Comparison of ENCODE assay signal across 13 cellular contexts in the genomic region with DNA sequence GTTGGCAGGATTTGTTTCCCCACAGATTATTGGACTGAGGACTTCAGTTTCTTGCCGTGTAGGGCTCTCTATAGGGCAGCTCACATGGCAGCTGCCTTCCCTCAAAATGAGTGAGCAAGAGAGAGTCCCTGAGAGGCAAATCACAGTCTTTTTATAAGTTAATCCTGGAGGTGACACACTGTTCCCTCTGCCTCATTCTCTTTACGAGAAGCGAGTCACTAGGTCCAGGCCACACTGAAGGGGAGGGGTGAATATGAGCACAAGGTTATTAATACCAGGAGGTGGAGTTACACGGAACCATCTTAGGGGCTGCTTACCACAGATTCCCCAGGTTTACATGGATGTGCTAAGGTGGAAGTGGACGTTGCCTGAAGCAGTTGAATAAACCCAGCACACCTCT.
DNase-seq lines count a peak whose midpoint lies in the region; ATAC-seq and TF ChIP-seq lines count a peak whose summit lies in the region.
"Had no signal": no experiment of that assay in that cellular context is flagged by ENCODE, and none has a peak within 500 bp of the region (broad histone marks: within the 10 kb centered on the region; RNA-seq: fewer than 3 reads in every experiment).

No MANE protein-coding gene starts in this region.

- peak; percentile 89 for TF ChIP-seq EP300 in transverse colon (IDR thresholded peaks at IDR 0.05; ENCODE audit: low read depth)

- no peak overlapping the region for H2AFZ ChIP-seq in mammary epithelial cell (ENCODE audit: low read depth, low read length)

- no peaks in the 10 kb centered on the region for H3K9me3 Mint-ChIP-seq in activated naive CD8-positive, alpha-beta T cell treated with anti-CD3 and anti-CD28 coated beads, Interleukin-2, amount 50 U/mL, for 24 hours
- peaks cover 2% of the 10 kb centered on the region for H3K9me3 Mint-ChIP-seq in activated naive CD8-positive, alpha-beta T cell treated with anti-CD3 and anti-CD28 coated beads for 36 hours

- no peaks in the 10 kb centered on the region for H3K9me3 ChIP-seq in mammary epithelial cell (replicated peaks; ENCODE audit: insufficient read depth, low read length)
- H3K9me3 ChIP-seq in transverse colon, result no peaks in the 10 kb centered on the region

- H3K36me3 Mint-ChIP-seq in activated naive CD8-positive, alpha-beta T cell treated with anti-CD3 and anti-CD28 coated beads, Interleukin-2, amount 50 U/mL, for 24 hours (ENCODE audit: low read depth), result peaks cover 11% of the 10 kb centered on the region
- H3K36me3 Mint-ChIP-seq in activated naive CD8-positive, alpha-beta T cell treated with anti-CD3 and anti-CD28 coated beads for 36 hours, result peaks cover 15% of the 10 kb centered on the region

- DNase-seq in activated naive CD8-positive, alpha-beta T cell treated with anti-CD3 and anti-CD28 coated beads, Interleukin-2, amount 50 U/mL, for 24 hours, result no peak
- no peak for DNase-seq in activated naive CD8-positive, alpha-beta T cell treated with anti-CD3 and anti-CD28 coated beads for 36 hours
- peak; percentile 75 for DNase-seq in mammary epithelial cell
- DNase-seq in kidney tubule cell (ENCODE audit: low spot score), result peak; percentile 75
- DNase-seq in transverse colon, result no peak
- DNase-seq in T-helper 1 cell, result no peak
- no peak for DNase-seq in DMS153 (lab: John Stamatoyannopoulos, UW)
- DNase-seq: activated effector memory CD4-positive, alpha-beta T cell treated with anti-CD3 and anti-CD28 coated beads, Interleukin-2, amount 50 U/mL, for 16 hours; left colon; NCI-H510A treated with DMSO at 0.1 percent for 48 hours; occipital lobe; stimulated activated CD4-positive, alpha-beta T cell treated with anti-CD3 and anti-CD28 coated beads, Interleukin-4, amount 100 ng/mL, for 24 hours had no signal

- H3K36me3 ChIP-seq in mammary epithelial cell (ENCODE audit: insufficient read depth, low read length) (peaks cover 3% of the 10 kb centered on the region), transverse colon (peaks cover 0 to 5% (median 0%) of the 10 kb centered on the region in 4 donors)

- H3K27me3 Mint-ChIP-seq in activated naive CD8-positive, alpha-beta T cell treated with anti-CD3 and anti-CD28 coated beads, Interleukin-2, amount 50 U/mL, for 24 hours, result no peaks in the 10 kb centered on the region
- no peaks in the 10 kb centered on the region for H3K27me3 Mint-ChIP-seq in activated naive CD8-positive, alpha-beta T cell treated with anti-CD3 and anti-CD28 coated beads for 36 hours

- no peak overlapping the region for H3K4me3 Mint-ChIP-seq in activated naive CD8-positive, alpha-beta T cell treated with anti-CD3 and anti-CD28 coated beads, Interleukin-2, amount 50 U/mL, for 24 hours
- H3K4me3 Mint-ChIP-seq in activated naive CD8-positive, alpha-beta T cell treated with anti-CD3 and anti-CD28 coated beads for 36 hours, result no peak overlapping the region

- CTCF ChIA-PET in mammary epithelial cell (lab: Charles Lee; ENCODE audit: low non-redundant PET), result no interaction called here

- H4K20me1 ChIP-seq in mammary epithelial cell (ENCODE audit: insufficient read depth, low read length), result no peaks in the 10 kb centered on the region

- no peak for TF ChIP-seq POLR2A in transverse colon (IDR thresholded peaks at IDR 0.05)

- H3K27me3 ChIP-seq in mammary epithelial cell (ENCODE audit: insufficient read depth, low read length) (no peaks in the 10 kb centered on the region), transverse colon (no peaks in the 10 kb centered on the region)

- intact Hi-C loops in mammary epithelial cell (cut with micrococcal nuclease), result no loop called here
- intact Hi-C loops in transverse colon (cut with DNase I; ENCODE audit: low total_unique reads), result no loop called here

- H3K27ac ChIP-seq in mammary epithelial cell (ENCODE audit: insufficient read depth, low read depth, low read length), result no peak overlapping the region
- peak overlapping the region; percentile 69 to 86 (median 80) for H3K27ac ChIP-seq in transverse colon

- no peak overlapping the region for H3K27ac Mint-ChIP-seq in activated naive CD8-positive, alpha-beta T cell treated with anti-CD3 and anti-CD28 coated beads, Interleukin-2, amount 50 U/mL, for 24 hours
- no peak overlapping the region for H3K27ac Mint-ChIP-seq in activated naive CD8-positive, alpha-beta T cell treated with anti-CD3 and anti-CD28 coated beads for 36 hours

- H3K4me3 ChIP-seq in mammary epithelial cell (replicated peaks in 1 of 3; ENCODE audit: insufficient read depth in 1 of 3, low read depth in 2 of 3, low read length in 3 of 3) (no peak overlapping the region), transverse colon (no peak overlapping the region)

- WGBS in mammary epithelial cell (ENCODE audit: low coverage, missing lambda C conversion rate), result 82% methylated on average over 5 of the region's 5 CpGs
- 79 to 81% methylated on average over 3 to 5 of the region's 5 CpGs for WGBS in transverse colon (ENCODE audit: low coverage in 1 of 2), 2 donors

- peak; percentile 57 for ATAC-seq in activated naive CD8-positive, alpha-beta T cell treated with anti-CD3 and anti-CD28 coated beads, Interleukin-2, amount 50 U/mL, for 24 hours
- ATAC-seq in GM21717 (IDR thresholded peaks at IDR 0.05; ENCODE audit: unreplicated experiment), result no peak
- ATAC-seq: left colon had no signal

- TF ChIP-seq CTCF in mammary epithelial cell (conservative IDR thresholded peaks at IDR 0.05 in 1 of 2, IDR thresholded peaks at IDR 0.05 in 1 of 2; ENCODE audit: extremely low read depth in 1 of 2, insufficient read depth in 1 of 2, low read depth in 1 of 2, low read length in 2 of 2) (no peak), transverse colon (IDR thresholded peaks at IDR 0.05) (no peak)

- in situ Hi-C loops in mammary epithelial cell (cut with MboI; ENCODE audit: low sequenced_read_pairs in 2 of 2), result no loop called here
- in situ Hi-C loops in transverse colon (cut with MboI; ENCODE audit: low pct_ligation_motif_present in 1 of 4, low pct_unique_long_range_greater_than_20kb in 1 of 4, low sequenced_read_pairs in 3 of 4), result no loop called here

- peaks cover 67% of the 10 kb centered on the region for H3K79me2 ChIP-seq in mammary epithelial cell (ENCODE audit: insufficient read depth, low read length)

- peaks cover 3% of the 10 kb centered on the region for H3K4me1 Mint-ChIP-seq in activated naive CD8-positive, alpha-beta T cell treated with anti-CD3 and anti-CD28 coated beads, Interleukin-2, amount 50 U/mL, for 24 hours
- peaks cover 2% of the 10 kb centered on the region for H3K4me1 Mint-ChIP-seq in activated naive CD8-positive, alpha-beta T cell treated with anti-CD3 and anti-CD28 coated beads for 36 hours

- dilution Hi-C loops in mammary epithelial cell (cut with HindIII; ENCODE audit: low sequenced_read_pairs), result no loop called here

- H3K9ac ChIP-seq in mammary epithelial cell (ENCODE audit: insufficient read depth, low read length), result no peak overlapping the region

- no peak overlapping the region for H3K4me2 ChIP-seq in mammary epithelial cell (ENCODE audit: insufficient read depth, low read depth, low read length)

- H3K4me1 ChIP-seq in mammary epithelial cell (ENCODE audit: insufficient read depth, low read length), result peaks cover 8% of the 10 kb centered on the region
- H3K4me1 ChIP-seq in transverse colon, result peaks cover 12 to 60% (median 34%) of the 10 kb centered on the region in 4 donors

- no TSS peak for BruUV-seq in mammary epithelial cell (replicated peaks; lab: Mats Ljungman, UMichigan)

Comparison
In these comparisons a context has a peak if more than half of its experiments do, and no peak if none do; other contexts are left out.
1. DNase-seq: peak in mammary epithelial cell (single experiment) and kidney tubule cell (single experiment); none in activated naive CD8-positive, alpha-beta T cell treated with anti-CD3 and anti-CD28 coated beads, Interleukin-2, amount 50 U/mL, for 24 hours (single experiment), activated naive CD8-positive, alpha-beta T cell treated with anti-CD3 and anti-CD28 coated beads for 36 hours (single experiment), transverse colon (single experiment), T-helper 1 cell (0 of 5) and DMS153 (single experiment).